13 cellular contexts compared by ENCODE assay signal in the genomic region with DNA sequence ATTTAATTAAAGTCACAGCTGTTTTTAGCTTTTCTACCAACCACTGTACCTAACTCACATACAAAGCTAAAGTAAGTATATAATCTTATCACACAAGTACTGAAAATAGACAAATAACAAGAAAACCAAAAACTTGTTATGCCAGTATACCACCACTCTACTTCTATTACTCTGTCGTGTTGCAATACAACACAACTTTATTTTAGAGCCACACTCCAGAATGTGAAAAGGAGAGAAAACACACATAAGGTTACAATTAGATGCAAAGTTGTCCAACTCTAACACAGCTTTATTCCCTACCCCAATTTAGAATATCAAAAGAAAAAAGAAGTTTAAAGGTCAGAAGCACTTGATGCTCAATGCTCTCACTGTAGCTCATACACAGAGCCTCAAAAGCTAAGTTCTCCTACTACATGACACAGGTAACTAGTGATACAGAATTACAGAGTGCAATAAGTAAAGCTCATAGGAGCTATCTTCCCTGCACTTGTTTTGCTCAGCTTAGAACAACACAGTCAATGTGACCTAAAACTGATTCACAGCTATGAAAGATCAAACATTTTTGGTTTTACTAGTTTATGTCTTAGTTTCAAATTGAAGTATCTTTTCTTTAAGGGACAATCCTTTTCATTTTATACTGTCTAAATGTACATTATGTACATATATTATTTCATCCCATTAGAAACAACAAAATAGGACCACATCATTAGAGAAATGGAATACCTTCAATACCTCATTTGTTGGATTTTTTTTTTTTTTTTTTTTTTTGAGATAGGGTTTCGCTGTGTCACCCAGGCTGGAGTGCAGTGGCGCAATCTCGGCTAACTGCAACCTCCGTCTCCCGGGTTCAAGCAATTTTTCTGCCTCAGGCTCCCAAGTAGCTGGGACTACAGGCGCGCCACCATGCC. TPM values are rescaled to one million over a fixed set of nuclear protein-coding genes. Genes with fewer than 3 reads are reported as not detected.
A peak's percentile ranks its signal among the peaks of the same experiment; 100 is the strongest.
DNase-seq lines count a peak whose midpoint lies in the region; ATAC-seq, FAIRE-seq and TF ChIP-seq lines count a peak whose summit lies in the region.
"Had no signal": no experiment of that assay in that cellular context is flagged by ENCODE, and none has a peak within 500 bp of the region (broad histone marks: within the 10 kb centered on the region; RNA-seq: fewer than 3 reads in every experiment).

No MANE protein-coding gene starts in this region.

- H3K4me3 ChIP-seq in ACC112 (ENCODE audit: low read depth, low read length) (peak overlapping the region; percentile 13; the same call in 1 of the 2 replicates), coronary artery (no peak overlapping the region)

- H3K27me3 ChIP-seq in ACC112 (ENCODE audit: insufficient read depth, low read length): no peaks in the 10 kb centered on the region

- TF ChIP-seq CTCF in D721Med (IDR thresholded peaks at IDR 0.05; ENCODE audit: insufficient read depth, missing control alignments) (no peak), coronary artery (IDR thresholded peaks at IDR 0.05) (no peak)

- H2AFZ ChIP-seq in ACC112 (ENCODE audit: low read length, unreplicated experiment): no peak overlapping the region

- H3K4me1 Mint-ChIP-seq in immature natural killer cell: peaks cover 49 to 71% of the 10 kb centered on the region in 2 donors

- H3K9me3 Mint-ChIP-seq in immature natural killer cell: no peaks in the 10 kb centered on the region
- H3K9me3 Mint-ChIP-seq: brain had no signal

- DNase-seq in D721Med (ENCODE audit: insufficient read length, low spot score) (no peak), immature natural killer cell (no peak), coronary artery (ENCODE audit: low spot score) (no peak), pons (ENCODE audit: low spot score) (no peak), cardiac septum (ENCODE audit: low spot score) (no peak), UCSD-AML1 (lab: John Stamatoyannopoulos, UW; ENCODE audit: unreplicated experiment) (no peak)
- DNase-seq: midbrain; NK-92 treated with Interleukin-12 subunit alpha and Interleukin-12 subunit beta, amount 100 ng/mL, for 24 hours; substantia nigra had no signal

- H3K27me3 Mint-ChIP-seq in immature natural killer cell (ENCODE audit: low read depth in 3 of 3): no peaks in the 10 kb centered on the region
- H3K27me3 Mint-ChIP-seq: brain had no signal

- H3K4me3 Mint-ChIP-seq in immature natural killer cell: peak overlapping the region in 1 of 5 donors; percentile 25
- H3K4me3 Mint-ChIP-seq: brain had no signal

- peaks cover 47% of the 10 kb centered on the region for H3K79me2 ChIP-seq in ACC112 (ENCODE audit: control insufficient read depth, insufficient read depth, low read length, unreplicated experiment)

- peak; percentile 32 for FAIRE-seq in D721Med (lab: Jason Lieb, UNC)

- H3K4me1 ChIP-seq in ACC112 (ENCODE audit: control insufficient read depth, insufficient read depth, low read length, unreplicated experiment): peaks cover 28% of the 10 kb centered on the region

- peak; percentile 74 for ATAC-seq in SK-N-SH treated with all-trans-retinoic acid at 6 μM for 48 hours

- H3K27ac ChIP-seq in ACC112 (ENCODE audit: low read depth, low read length): no peak overlapping the region
- H3K27ac ChIP-seq in coronary artery: no peak overlapping the region
- H3K27ac ChIP-seq: epithelial cell of prostate had no signal

- intact Hi-C loops in cardiac septum (cut with DNase I): no loop called here

- H3K27ac Mint-ChIP-seq in immature natural killer cell: peak overlapping the region in 5 of 6 donors; percentile 2 to 49 (median 8)
- H3K27ac Mint-ChIP-seq: brain had no signal

- peaks cover 9% of the 10 kb centered on the region for H3K36me3 ChIP-seq in ACC112 (ENCODE audit: insufficient read depth, low read length)

- peaks cover 0 to 3% (median 0%) of the 10 kb centered on the region in 3 donors for H3K36me3 Mint-ChIP-seq in immature natural killer cell

TF ChIP-seq in SK-N-SH treated with all-trans-retinoic acid at 6 μM for 48 hours, 23 proteins besides CTCF, POLR2A, EP300 and RAD21:
- TF ChIP-seq, protein P1, sequence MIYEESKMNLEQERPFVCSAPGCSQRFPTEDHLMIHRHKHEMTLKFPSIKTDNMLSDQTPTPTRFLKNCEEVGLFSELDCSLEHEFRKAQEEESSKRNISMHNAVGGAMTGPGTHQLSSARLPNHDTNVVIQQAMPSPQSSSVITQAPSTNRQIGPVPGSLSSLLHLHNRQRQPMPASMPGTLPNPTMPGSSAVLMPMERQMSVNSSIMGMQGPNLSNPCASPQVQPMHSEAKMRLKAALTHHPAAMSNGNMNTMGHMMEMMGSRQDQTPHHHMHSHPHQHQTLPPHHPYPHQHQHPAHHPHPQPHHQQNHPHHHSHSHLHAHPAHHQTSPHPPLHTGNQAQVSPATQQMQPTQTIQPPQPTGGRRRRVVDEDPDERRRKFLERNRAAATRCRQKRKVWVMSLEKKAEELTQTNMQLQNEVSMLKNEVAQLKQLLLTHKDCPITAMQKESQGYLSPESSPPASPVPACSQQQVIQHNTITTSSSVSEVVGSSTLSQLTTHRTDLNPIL (CRISPR knock-in tag; IDR thresholded peaks at IDR 0.05; ENCODE audit: low read depth): no peak
- TF ChIP-seq ARNTL (CRISPR knock-in tag; IDR thresholded peaks at IDR 0.05; ENCODE audit: borderline replicate concordance, low read depth) (no peak), BACH2 (CRISPR knock-in tag; IDR thresholded peaks at IDR 0.05; ENCODE audit: borderline replicate concordance) (no peak), CSDC2 (CRISPR knock-in tag; IDR thresholded peaks at IDR 0.05) (no peak), ZNF8 (CRISPR knock-in tag; IDR thresholded peaks at IDR 0.05) (no peak), ESRRG (CRISPR knock-in tag; IDR thresholded peaks at IDR 0.05) (no peak), RARB (CRISPR knock-in tag; IDR thresholded peaks at IDR 0.05) (no peak), OSR1 (CRISPR knock-in tag; IDR thresholded peaks at IDR 0.05) (no peak), ZNF70 (CRISPR knock-in tag; IDR thresholded peaks at IDR 0.05) (no peak), SNAI2 (CRISPR knock-in tag; IDR thresholded peaks at IDR 0.05) (no peak), ZFP30 (CRISPR knock-in tag; IDR thresholded peaks at IDR 0.05) (no peak), ISL1 (CRISPR knock-in tag; IDR thresholded peaks at IDR 0.05) (no peak), TCF4 (CRISPR knock-in tag; IDR thresholded peaks at IDR 0.05; ENCODE audit: borderline replicate concordance) (no peak)
- TF ChIP-seq, protein P2, sequence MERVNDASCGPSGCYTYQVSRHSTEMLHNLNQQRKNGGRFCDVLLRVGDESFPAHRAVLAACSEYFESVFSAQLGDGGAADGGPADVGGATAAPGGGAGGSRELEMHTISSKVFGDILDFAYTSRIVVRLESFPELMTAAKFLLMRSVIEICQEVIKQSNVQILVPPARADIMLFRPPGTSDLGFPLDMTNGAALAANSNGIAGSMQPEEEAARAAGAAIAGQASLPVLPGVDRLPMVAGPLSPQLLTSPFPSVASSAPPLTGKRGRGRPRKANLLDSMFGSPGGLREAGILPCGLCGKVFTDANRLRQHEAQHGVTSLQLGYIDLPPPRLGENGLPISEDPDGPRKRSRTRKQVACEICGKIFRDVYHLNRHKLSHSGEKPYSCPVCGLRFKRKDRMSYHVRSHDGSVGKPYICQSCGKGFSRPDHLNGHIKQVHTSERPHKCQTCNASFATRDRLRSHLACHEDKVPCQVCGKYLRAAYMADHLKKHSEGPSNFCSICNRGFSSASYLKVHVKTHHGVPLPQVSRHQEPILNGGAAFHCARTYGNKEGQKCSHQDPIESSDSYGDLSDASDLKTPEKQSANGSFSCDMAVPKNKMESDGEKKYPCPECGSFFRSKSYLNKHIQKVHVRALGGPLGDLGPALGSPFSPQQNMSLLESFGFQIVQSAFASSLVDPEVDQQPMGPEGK (CRISPR knock-in tag; IDR thresholded peaks at IDR 0.05; ENCODE audit: borderline replicate concordance): no peak
- TF ChIP-seq, protein P3, sequence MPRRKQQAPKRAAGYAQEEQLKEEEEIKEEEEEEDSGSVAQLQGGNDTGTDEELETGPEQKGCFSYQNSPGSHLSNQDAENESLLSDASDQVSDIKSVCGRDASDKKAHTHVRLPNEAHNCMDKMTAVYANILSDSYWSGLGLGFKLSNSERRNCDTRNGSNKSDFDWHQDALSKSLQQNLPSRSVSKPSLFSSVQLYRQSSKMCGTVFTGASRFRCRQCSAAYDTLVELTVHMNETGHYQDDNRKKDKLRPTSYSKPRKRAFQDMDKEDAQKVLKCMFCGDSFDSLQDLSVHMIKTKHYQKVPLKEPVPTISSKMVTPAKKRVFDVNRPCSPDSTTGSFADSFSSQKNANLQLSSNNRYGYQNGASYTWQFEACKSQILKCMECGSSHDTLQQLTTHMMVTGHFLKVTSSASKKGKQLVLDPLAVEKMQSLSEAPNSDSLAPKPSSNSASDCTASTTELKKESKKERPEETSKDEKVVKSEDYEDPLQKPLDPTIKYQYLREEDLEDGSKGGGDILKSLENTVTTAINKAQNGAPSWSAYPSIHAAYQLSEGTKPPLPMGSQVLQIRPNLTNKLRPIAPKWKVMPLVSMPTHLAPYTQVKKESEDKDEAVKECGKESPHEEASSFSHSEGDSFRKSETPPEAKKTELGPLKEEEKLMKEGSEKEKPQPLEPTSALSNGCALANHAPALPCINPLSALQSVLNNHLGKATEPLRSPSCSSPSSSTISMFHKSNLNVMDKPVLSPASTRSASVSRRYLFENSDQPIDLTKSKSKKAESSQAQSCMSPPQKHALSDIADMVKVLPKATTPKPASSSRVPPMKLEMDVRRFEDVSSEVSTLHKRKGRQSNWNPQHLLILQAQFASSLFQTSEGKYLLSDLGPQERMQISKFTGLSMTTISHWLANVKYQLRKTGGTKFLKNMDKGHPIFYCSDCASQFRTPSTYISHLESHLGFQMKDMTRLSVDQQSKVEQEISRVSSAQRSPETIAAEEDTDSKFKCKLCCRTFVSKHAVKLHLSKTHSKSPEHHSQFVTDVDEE (CRISPR knock-in tag; IDR thresholded peaks at IDR 0.05): no peak
- TF ChIP-seq, protein P4, sequence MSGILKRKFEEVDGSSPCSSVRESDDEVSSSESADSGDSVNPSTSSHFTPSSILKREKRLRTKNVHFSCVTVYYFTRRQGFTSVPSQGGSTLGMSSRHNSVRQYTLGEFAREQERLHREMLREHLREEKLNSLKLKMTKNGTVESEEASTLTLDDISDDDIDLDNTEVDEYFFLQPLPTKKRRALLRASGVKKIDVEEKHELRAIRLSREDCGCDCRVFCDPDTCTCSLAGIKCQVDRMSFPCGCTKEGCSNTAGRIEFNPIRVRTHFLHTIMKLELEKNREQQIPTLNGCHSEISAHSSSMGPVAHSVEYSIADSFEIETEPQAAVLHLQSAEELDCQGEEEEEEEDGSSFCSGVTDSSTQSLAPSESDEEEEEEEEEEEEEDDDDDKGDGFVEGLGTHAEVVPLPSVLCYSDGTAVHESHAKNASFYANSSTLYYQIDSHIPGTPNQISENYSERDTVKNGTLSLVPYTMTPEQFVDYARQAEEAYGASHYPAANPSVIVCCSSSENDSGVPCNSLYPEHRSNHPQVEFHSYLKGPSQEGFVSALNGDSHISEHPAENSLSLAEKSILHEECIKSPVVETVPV (CRISPR knock-in tag; IDR thresholded peaks at IDR 0.05): no peak

RNA-seq across cellular contexts. Expression of a gene that starts 29.2 kb away (rescaled TPM):
- polyA plus RNA-seq in immature natural killer cell: 10 to 100 TPM in 1 of 3 donors, 1 to 10 TPM in 2; 7.8 to 15.6 (median 9.3) TPM
- 15.9 TPM for total RNA-seq in cardiac septum
